37 cellular contexts compared by ENCODE assay signal in genomic region chr12:129821964-129822363, GRCh38.
"Had no signal": no experiment of that assay in that cellular context is flagged by ENCODE, and none has a peak within 500 bp of the region (broad histone marks: within the 10 kb centered on the region; RNA-seq: fewer than 3 reads in every experiment).

No MANE protein-coding gene starts in this region.

- ATAC-seq: activated CD4-positive, CD25-positive, alpha-beta regulatory T cell treated with anti-CD3 and anti-CD28 coated beads, Interleukin-2, amount 50 U/mL, for 24 hours; activated CD8-positive, alpha-beta memory T cell treated with anti-CD3 and anti-CD28 coated beads, Interleukin-2, amount 10 ng/mL, durations not matched to agents 7 days and 5 days; activated CD8-positive, alpha-beta T cell treated with anti-CD3 and anti-CD28 coated beads, Interleukin-2, amount 10 ng/mL, durations not matched to agents 7 days and 5 days; foreskin keratinocyte; gastrocnemius medialis; heart right ventricle; T-cell had no signal

- H3K4me3 Mint-ChIP-seq: activated B cell treated with CpG ODN at 0.5 μM for 24 hours; activated CD8-positive, alpha-beta memory T cell treated with anti-CD3 and anti-CD28 coated beads, Interleukin-2, amount 10 ng/mL, durations not matched to agents 7 days and 5 days; activated CD8-positive, alpha-beta T cell treated with anti-CD3 and anti-CD28 coated beads, Interleukin-2, amount 10 ng/mL, durations not matched to agents 7 days and 5 days; activated naive CD4-positive, alpha-beta T cell treated with anti-CD3 and anti-CD28 coated beads for 36 hours; activated naive CD4-positive, alpha-beta T cell treated with anti-CD3 and anti-CD28 coated beads, Interleukin-2, amount 50 U/mL, for 24 hours; activated naive CD8-positive, alpha-beta T cell treated with anti-CD3 and anti-CD28 coated beads for 36 hours; activated T-helper 1 cell treated with anti-CD3 and anti-CD28 coated beads, Interleukin-12 subunit alpha, Interleukin-12 subunit beta, Interleukin-2, Interleukin-4 antibody, amounts not matched to agents 30 ng/mL and 10 ng/mL and 1 ng/mL, durations not matched to agents 14 hours and 24 hours and 36 hours; brain; dendritic cell treated with granulocyte-macrophage colony-stimulating factor and Interleukin-4, amounts not matched to agents 40 ng/mL and 50 ng/mL, for 4 days; endodermal cell; T-cell; T-helper 1 cell treated with Interleukin-12 subunit alpha and Interleukin-12 subunit beta and Interleukin-4 antibody, amounts not matched to agents 30 μg/mL and 1 μg/mL, for 36 hours; T-helper 2 cell treated with Interferon-gamma antibody and Interleukin-4, amounts not matched to agents 5 μg/mL and 100 μg/mL, for 36 hours had no signal

- H3K4me1 Mint-ChIP-seq: activated B cell treated with CpG ODN at 0.5 μM for 24 hours; activated CD8-positive, alpha-beta memory T cell treated with anti-CD3 and anti-CD28 coated beads, Interleukin-2, amount 10 ng/mL, durations not matched to agents 7 days and 5 days; activated naive CD4-positive, alpha-beta T cell treated with anti-CD3 and anti-CD28 coated beads, Interleukin-2, amount 50 U/mL, for 24 hours; activated naive CD8-positive, alpha-beta T cell treated with anti-CD3 and anti-CD28 coated beads for 36 hours; T-cell had no signal

- H3K4me1 ChIP-seq: ascending aorta, breast epithelium, esophagus muscularis mucosa, foreskin keratinocyte, gastrocnemius medialis, heart right ventricle had no signal

- H3K27me3 Mint-ChIP-seq: activated B cell treated with CpG ODN at 0.5 μM for 24 hours; activated CD8-positive, alpha-beta memory T cell treated with anti-CD3 and anti-CD28 coated beads, Interleukin-2, amount 10 ng/mL, durations not matched to agents 7 days and 5 days; activated naive CD4-positive, alpha-beta T cell treated with anti-CD3 and anti-CD28 coated beads, Interleukin-2, amount 50 U/mL, for 24 hours; activated naive CD8-positive, alpha-beta T cell treated with anti-CD3 and anti-CD28 coated beads for 36 hours; dendritic cell treated with granulocyte-macrophage colony-stimulating factor and Interleukin-4, amounts not matched to agents 40 ng/mL and 50 ng/mL, for 4 days had no signal

- H3K36me3 ChIP-seq: ascending aorta, breast epithelium, cardiac muscle cell, esophagus muscularis mucosa, gastrocnemius medialis, heart right ventricle, WERI-Rb-1 had no signal

- H3K27me3 ChIP-seq: ascending aorta, breast epithelium, cardiac muscle cell, foreskin keratinocyte, gastrocnemius medialis had no signal

- DNase-seq: activated B cell treated with CpG ODN at 0.5 μM for 24 hours; activated CD4-positive, alpha-beta T cell treated with anti-CD3 and anti-CD28 coated beads for 48 hours; activated CD4-positive, alpha-beta T cell treated with anti-CD3 and anti-CD28 coated beads, Interleukin-2, amount 50 U/mL, for 1 hour; activated CD4-positive, alpha-beta T cell treated with anti-CD3 and anti-CD28 coated beads, Interleukin-2, amount 50 U/mL, for 48 hours; activated CD8-positive, alpha-beta memory T cell treated with anti-CD3 and anti-CD28 coated beads, Interleukin-2, amount 10 ng/mL, durations not matched to agents 7 days and 5 days; activated CD8-positive, alpha-beta memory T cell treated with anti-CD3 and anti-CD28 coated beads, Interleukin-2, amount 50 U/mL, for 4 hours; activated CD8-positive, alpha-beta T cell treated with anti-CD3 and anti-CD28 coated beads, Interleukin-2, amount 10 ng/mL, durations not matched to agents 7 days and 5 days; activated effector memory CD4-positive, alpha-beta T cell treated with anti-CD3 and anti-CD28 coated beads, Interleukin-2, amount 50 U/mL, for 16 hours; activated naive CD4-positive, alpha-beta T cell treated with anti-CD3 and anti-CD28 coated beads for 36 hours; activated naive CD8-positive, alpha-beta T cell treated with anti-CD3 and anti-CD28 coated beads for 36 hours; activated T-cell treated with anti-CD3 and anti-CD28 coated beads, Interleukin-2, amount 50 U/mL, for 1 hour; activated T-cell treated with anti-CD3 and anti-CD28 coated beads, Interleukin-2, amount 50 U/mL, for 48 hours; central memory CD4-positive, alpha-beta T cell; cerebellar nuclear complex; dorsolateral prefrontal cortex; effector memory CD4-positive, alpha-beta T cell; erythroblast; foreskin keratinocyte; gastrocnemius medialis; heart right ventricle; T-cell; T1000; WERI-Rb-1 had no signal

- H3K36me3 Mint-ChIP-seq: activated CD8-positive, alpha-beta memory T cell treated with anti-CD3 and anti-CD28 coated beads, Interleukin-2, amount 10 ng/mL, durations not matched to agents 7 days and 5 days; activated naive CD4-positive, alpha-beta T cell treated with anti-CD3 and anti-CD28 coated beads, Interleukin-2, amount 50 U/mL, for 24 hours; activated naive CD8-positive, alpha-beta T cell treated with anti-CD3 and anti-CD28 coated beads for 36 hours; brain; T-cell had no signal

- H3K27ac ChIP-seq: ascending aorta, breast epithelium, cardiac muscle cell, coronary artery, dorsolateral prefrontal cortex, esophagus muscularis mucosa, foreskin keratinocyte, gastrocnemius medialis, heart right ventricle, WERI-Rb-1 had no signal

- H3K9me3 Mint-ChIP-seq: dendritic cell treated with granulocyte-macrophage colony-stimulating factor and Interleukin-4, amounts not matched to agents 40 ng/mL and 50 ng/mL, for 4 days had no signal

- H3K27ac Mint-ChIP-seq: activated B cell treated with CpG ODN at 0.5 μM for 24 hours; activated CD8-positive, alpha-beta memory T cell treated with anti-CD3 and anti-CD28 coated beads, Interleukin-2, amount 10 ng/mL, durations not matched to agents 7 days and 5 days; activated CD8-positive, alpha-beta T cell treated with anti-CD3 and anti-CD28 coated beads, Interleukin-2, amount 10 ng/mL, durations not matched to agents 7 days and 5 days; activated naive CD4-positive, alpha-beta T cell treated with anti-CD3 and anti-CD28 coated beads for 36 hours; activated naive CD4-positive, alpha-beta T cell treated with anti-CD3 and anti-CD28 coated beads, Interleukin-2, amount 50 U/mL, for 24 hours; activated naive CD8-positive, alpha-beta T cell treated with anti-CD3 and anti-CD28 coated beads for 36 hours; activated T-helper 1 cell treated with anti-CD3 and anti-CD28 coated beads, Interleukin-12 subunit alpha, Interleukin-12 subunit beta, Interleukin-2, Interleukin-4 antibody, amounts not matched to agents 30 ng/mL and 10 ng/mL and 1 ng/mL, durations not matched to agents 14 hours and 24 hours and 36 hours; activated T-helper 2 cell treated with anti-CD3 and anti-CD28 coated beads, Interferon-gamma antibody, Interleukin-2, Interleukin-4, amounts not matched to agents 10 μg/mL and 5 μg/mL and 100 μg/mL, durations not matched to agents 14 hours and 24 hours and 36 hours; brain; dendritic cell treated with granulocyte-macrophage colony-stimulating factor and Interleukin-4, amounts not matched to agents 40 ng/mL and 50 ng/mL, for 4 days; endodermal cell; T-cell; T-helper 1 cell treated with Interleukin-12 subunit alpha and Interleukin-12 subunit beta and Interleukin-4 antibody, amounts not matched to agents 30 μg/mL and 1 μg/mL, for 36 hours; T-helper 2 cell treated with Interferon-gamma antibody and Interleukin-4, amounts not matched to agents 5 μg/mL and 100 μg/mL, for 36 hours had no signal

- H3K4me3 ChIP-seq: ascending aorta, breast epithelium, cardiac muscle cell, coronary artery, dorsolateral prefrontal cortex, esophagus muscularis mucosa, gastrocnemius medialis, heart right ventricle had no signal

- H3K9me3 ChIP-seq: ascending aorta, esophagus muscularis mucosa, gastrocnemius medialis had no signal
